Comparison of ENCODE assay signal across 8 cellular contexts in genomic region chr2:42663106-42663755, GRCh38.
A peak's percentile ranks its signal among the peaks of the same experiment; 100 is the strongest.
DNase-seq lines count a peak whose midpoint lies in the region; ATAC-seq lines count a peak whose summit lies in the region.

No MANE protein-coding gene starts in this region.

- H2BK12ac ChIP-seq in mesenchymal stem cell (ENCODE audit: low read length in 2 of 2) = no peak overlapping the region

- H3K4me1 ChIP-seq in CD4-positive, alpha-beta memory T cell (ENCODE audit: insufficient read depth, low read length) = no peaks in the 10 kb centered on the region
- H3K4me1 ChIP-seq in mesenchymal stem cell (ENCODE audit: control insufficient read depth, insufficient read depth, low read depth, low read length) = peaks cover 2% of the 10 kb centered on the region

- H3K4me2 ChIP-seq in mesenchymal stem cell (ENCODE audit: low read length, poor library complexity, severe bottlenecking) = no peak overlapping the region

- H3K9me3 ChIP-seq in CD4-positive, alpha-beta memory T cell (ENCODE audit: control insufficient read depth in 1 of 2, low read length in 2 of 2) = no peaks in the 10 kb centered on the region
- H3K9me3 ChIP-seq in mesenchymal stem cell (ENCODE audit: control insufficient read depth, low read length) = no peaks in the 10 kb centered on the region

- H3K27ac ChIP-seq in CD4-positive, alpha-beta memory T cell (ENCODE audit: low read depth, low read length) = no peak overlapping the region
- no peak overlapping the region for H3K27ac ChIP-seq in mesenchymal stem cell (ENCODE audit: low read length, poor library complexity, severe bottlenecking)

- no peak overlapping the region for H2BK15ac ChIP-seq in mesenchymal stem cell (ENCODE audit: low read depth, poor library complexity, severe bottlenecking)

- POLR2A ChIA-PET in CD4-positive, alpha-beta memory T cell (lab: Charles Lee; ENCODE audit: partially characterized antibody) = interaction anchor here (0.6 to 1.4 kb wide), 3 partner anchors 94 to 302 kb away, joined by 3 to 4 read pairs (median 4); no protein-coding TSS in a partner anchor

- H2AK5ac ChIP-seq in mesenchymal stem cell (ENCODE audit: low read length, severe bottlenecking) = no peak overlapping the region

- H3K27me3 ChIP-seq in CD4-positive, alpha-beta memory T cell (ENCODE audit: insufficient read depth, low read length) = no peaks in the 10 kb centered on the region
- H3K27me3 ChIP-seq in mesenchymal stem cell (ENCODE audit: control insufficient read depth in 1 of 2, insufficient read depth in 1 of 2, low read length in 2 of 2) = no peaks in the 10 kb centered on the region

- no peaks in the 10 kb centered on the region for H3K27me3 Mint-ChIP-seq in CD4-positive, alpha-beta memory T cell

- intact Hi-C loops in CD4-positive, alpha-beta memory T cell (cut with micrococcal nuclease) = loop anchor here (1.0 to 5.0 kb wide), 6 partner anchors 150 to 821 kb away; partner anchors contain the start of gene COX7A2L

- peak; percentile 52 to 60 (median 56) for DNase-seq in CD4-positive, alpha-beta memory T cell
- DNase-seq in NCI-H526 (lab: John Stamatoyannopoulos, UW) (peak; percentile 44 to 76), mesenchymal stem cell (peak; percentile 79)
- peak; percentile 42 to 53 for DNase-seq in activated CD4-positive, alpha-beta T cell treated with anti-CD3 and anti-CD28 coated beads, Interleukin-2, amount 50 U/mL, for 4 hours
- peak; percentile 32 for DNase-seq in effector CD8-positive, alpha-beta T cell (lab: John Stamatoyannopoulos, UW)
- DNase-seq in stimulated activated CD8-positive, alpha-beta memory T cell treated with anti-CD3 and anti-CD28 coated beads, Interleukin-4, amount 100 ng/mL, for 24 hours (ENCODE audit: low read depth) = peak; percentile 37

- H3K79me1 ChIP-seq in mesenchymal stem cell (replicated peaks; ENCODE audit: low read length, poor library complexity, severe bottlenecking) = peaks cover 23% of the 10 kb centered on the region

- H3K4me3 Mint-ChIP-seq in CD4-positive, alpha-beta memory T cell = no peak overlapping the region

- H3K4me1 Mint-ChIP-seq in CD4-positive, alpha-beta memory T cell = peaks cover 0 to 4% (median 1%) of the 10 kb centered on the region in 4 donors

- H3K36me3 ChIP-seq in CD4-positive, alpha-beta memory T cell (ENCODE audit: insufficient read depth, low read length) = no peaks in the 10 kb centered on the region
- peaks cover 5 to 14% of the 10 kb centered on the region in 2 experiments for H3K36me3 ChIP-seq in mesenchymal stem cell (ENCODE audit: control insufficient read depth in 1 of 2, insufficient read depth in 2 of 2, low read depth in 1 of 2, low read length in 2 of 2)

- H3K9ac ChIP-seq in mesenchymal stem cell (ENCODE audit: low read length) = peak overlapping the region; percentile 37

- no peak overlapping the region for H2BK5ac ChIP-seq in mesenchymal stem cell (ENCODE audit: low read depth, low read length, poor library complexity, severe bottlenecking)

- no peak overlapping the region for H2AFZ ChIP-seq in mesenchymal stem cell (ENCODE audit: low read depth, low read length)

- no peak overlapping the region for H3K4me3 ChIP-seq in CD4-positive, alpha-beta memory T cell (ENCODE audit: low read length in 2 of 2)
- H3K4me3 ChIP-seq in mesenchymal stem cell (ENCODE audit: insufficient read depth in 1 of 2, low read depth in 1 of 2, low read length in 2 of 2) = no peak overlapping the region

- no peaks in the 10 kb centered on the region for H3K9me3 Mint-ChIP-seq in CD4-positive, alpha-beta memory T cell

- WGBS in mesenchymal stem cell = 34% methylated on average over 2 of the region's 3 CpGs

- peak overlapping the region in 1 of 7 donors; percentile 14 for H3K27ac Mint-ChIP-seq in CD4-positive, alpha-beta memory T cell

- H3K4ac ChIP-seq in mesenchymal stem cell (ENCODE audit: low read depth in 1 of 2, low read length in 2 of 2) = no peak overlapping the region

- H3K18ac ChIP-seq in mesenchymal stem cell (ENCODE audit: low read depth in 1 of 2, low read length in 2 of 2) = no peak overlapping the region

- CTCF ChIA-PET in CD4-positive, alpha-beta memory T cell (lab: Charles Lee; ENCODE audit: partially characterized antibody) = interaction anchor here (0.8 to 3.8 kb wide), 15 partner anchors 9 to 812 kb away, joined by 3 to 38 read pairs (median 5); partner anchors contain the start of gene KCNG3

- peaks cover 5 to 11% of the 10 kb centered on the region in 2 donors for H3K36me3 Mint-ChIP-seq in CD4-positive, alpha-beta memory T cell

- no peak overlapping the region for H3K23ac ChIP-seq in mesenchymal stem cell (ENCODE audit: low read length in 2 of 2)

- H3K14ac ChIP-seq in mesenchymal stem cell (ENCODE audit: low read length in 2 of 2) = no peak overlapping the region

- no peak overlapping the region for H4K91ac ChIP-seq in mesenchymal stem cell (ENCODE audit: low read length)

- H2BK120ac ChIP-seq in mesenchymal stem cell (ENCODE audit: low read depth, low read length) = no peak overlapping the region

- peak; percentile 76 for ATAC-seq in GM19328 (IDR thresholded peaks at IDR 0.05; ENCODE audit: unreplicated experiment)
- ATAC-seq in HG03469 (IDR thresholded peaks at IDR 0.05; ENCODE audit: unreplicated experiment) = peak; percentile 52

- H4K8ac ChIP-seq in mesenchymal stem cell (ENCODE audit: low read length) = no peak overlapping the region
